ENCODE assay signal across 2 cellular contexts in genomic region chr13:44951184-44951583, GRCh38.
TF ChIP-seq lines count a peak whose summit lies in the region.

No MANE protein-coding gene starts in this region.

TF ChIP-seq in IMR-90, 13 proteins besides CTCF, POLR2A, EP300 and RAD21:
- no peak for TF ChIP-seq ELK1 (IDR thresholded peaks at IDR 0.05; ENCODE audit: borderline replicate concordance, low read depth, low read length)
TF ChIP-seq in IMR-90: peak in this region for 0.

TF ChIP-seq in endothelial cell of umbilical vein, 7 proteins besides CTCF, POLR2A, EP300 and RAD21:
- no peak for TF ChIP-seq GATA2 (IDR thresholded peaks at IDR 0.05; ENCODE audit: insufficient read depth, insufficient read length, low read depth, low read length)
- TF ChIP-seq FOS (IDR thresholded peaks at IDR 0.05; ENCODE audit: borderline replicate concordance, insufficient read depth, low read length), result no peak
- no peak for TF ChIP-seq MAX (IDR thresholded peaks at IDR 0.05; ENCODE audit: insufficient read depth, insufficient read length)
- TF ChIP-seq POLR2AphosphoS5 (IDR thresholded peaks at IDR 0.05; ENCODE audit: insufficient read depth, low read depth, low read length), result no peak
- TF ChIP-seq EZH2 (IDR thresholded peaks at IDR 0.05; ENCODE audit: borderline replicate concordance, low read depth, low read length, severe bottlenecking), result no peak
- TF ChIP-seq JUN (IDR thresholded peaks at IDR 0.05; ENCODE audit: borderline replicate concordance, insufficient read depth, insufficient read length, low read depth), result no peak
- TF ChIP-seq MYC (IDR thresholded peaks at IDR 0.05; ENCODE audit: low read depth, low read length), result no peak
